Comparison of ENCODE assay signal across 13 cellular contexts in the genomic region with DNA sequence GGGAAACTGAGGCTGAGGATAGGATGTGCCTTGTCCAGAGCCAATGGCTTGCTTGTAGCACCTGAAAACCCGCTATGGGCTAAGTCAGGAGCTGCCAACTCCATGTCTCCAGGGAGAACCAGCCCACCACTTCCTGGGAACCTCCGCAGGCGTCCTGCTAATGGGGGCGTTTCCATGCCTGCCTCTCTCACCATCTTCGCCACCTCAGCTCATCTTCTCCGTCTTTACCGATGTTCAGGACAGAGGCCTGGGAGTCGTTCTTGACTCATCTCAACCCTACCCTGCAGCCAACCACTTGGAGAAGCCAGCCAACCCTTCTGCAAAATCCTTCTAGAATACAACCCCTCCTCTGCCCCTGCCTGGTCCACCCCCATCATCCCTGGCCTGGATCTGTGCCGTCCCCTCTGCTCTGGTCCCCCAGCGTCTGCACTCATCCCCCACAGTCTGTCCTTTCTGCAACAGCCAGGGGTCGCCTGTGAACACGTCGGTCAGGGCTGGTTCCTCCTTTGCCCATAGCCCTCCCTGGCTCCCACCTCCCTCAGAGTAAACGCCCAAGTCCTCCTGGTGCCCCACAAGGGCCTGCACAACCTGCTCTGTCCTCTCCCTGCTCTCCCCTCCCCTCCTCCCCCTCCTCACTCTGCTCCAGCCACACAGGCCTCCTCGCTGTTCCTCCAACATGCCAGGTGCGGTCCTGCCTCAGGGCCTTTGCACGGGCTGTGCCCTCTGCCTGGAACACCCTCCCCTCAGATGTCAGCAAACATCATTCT. TPM values are rescaled to one million over a fixed set of nuclear protein-coding genes. Genes with fewer than 3 reads are reported as not detected.
DNase-seq lines count a peak whose midpoint lies in the region; FAIRE-seq and TF ChIP-seq lines count a peak whose summit lies in the region.
"Had no signal": no experiment of that assay in that cellular context is flagged by ENCODE, and none has a peak within 500 bp of the region (broad histone marks: within the 10 kb centered on the region; RNA-seq: fewer than 3 reads in every experiment).

No MANE protein-coding gene starts in this region.

- no peaks in the 10 kb centered on the region for H3K4me1 ChIP-seq in mesendoderm (ENCODE audit: control insufficient read depth, low read depth, low read length)
- no peaks in the 10 kb centered on the region for H3K4me1 ChIP-seq in uterus

- intact Hi-C loops in uterus (cut with DNase I; ENCODE audit: low total_unique reads), result no loop called here

- DNase-seq in NCI-H748 (lab: John Stamatoyannopoulos, UW; ENCODE audit: unreplicated experiment), result peak; percentile 24
- no peak for DNase-seq in NCI-H748 treated with DMSO at 0.1 percent for 48 hours (lab: John Stamatoyannopoulos, UW)
- DNase-seq in mesendoderm, result peak; percentile 40
- DNase-seq in uterus, result no peak
- no peak for DNase-seq in HCEC 1CT
- no peak for DNase-seq in NCI-H774 (lab: John Stamatoyannopoulos, UW)
- DNase-seq in H54 (ENCODE audit: insufficient read length, low spot score), result no peak
- DNase-seq: activated CD4-positive, alpha-beta memory T cell treated with anti-CD3 and anti-CD28 coated beads, Interleukin-2, amount 10 ng/mL, durations not matched to agents 7 days and 5 days; activated naive CD4-positive, alpha-beta T cell treated with anti-CD3 and anti-CD28 coated beads, Interleukin-2, amount 50 U/mL, for 16 hours; PC-9; stimulated activated naive CD8-positive, alpha-beta T cell treated with anti-CD3 and anti-CD28 coated beads, Interleukin-15, amount 100 ng/mL, for 72 hours; T-helper 2 cell had no signal

- H4K8ac ChIP-seq in mesendoderm (ENCODE audit: low read depth, low read length), result no peak overlapping the region

- no peak overlapping the region for H3K23ac ChIP-seq in mesendoderm (ENCODE audit: low read length)

- no peak overlapping the region for H3K4ac ChIP-seq in mesendoderm (ENCODE audit: low read depth, low read length)

- FAIRE-seq in H54 (lab: Jason Lieb, UNC), result no peak

- H3K36me3 ChIP-seq in mesendoderm (ENCODE audit: control insufficient read depth, insufficient read depth, low read length), result no peaks in the 10 kb centered on the region
- no peaks in the 10 kb centered on the region for H3K36me3 ChIP-seq in uterus

- no peak overlapping the region for H3K18ac ChIP-seq in mesendoderm (ENCODE audit: low read length)

- no peaks in the 10 kb centered on the region for H3K79me2 ChIP-seq in mesendoderm (ENCODE audit: control insufficient read depth, insufficient read depth, low read length)

- TF ChIP-seq CTCF in uterus (IDR thresholded peaks at IDR 0.05), result no peak

- no peak overlapping the region for H2BK120ac ChIP-seq in mesendoderm (ENCODE audit: low read depth, low read length)

- no peak overlapping the region for H3K4me2 ChIP-seq in mesendoderm (ENCODE audit: low read length)
- H3K4me2 ChIP-seq: PC-9 had no signal

- H3K9me3 ChIP-seq in uterus, result no peaks in the 10 kb centered on the region

- H3K27me3 ChIP-seq in mesendoderm (ENCODE audit: insufficient read depth, low read length, poor library complexity) (no peaks in the 10 kb centered on the region), uterus (no peaks in the 10 kb centered on the region)

- peak overlapping the region; percentile 93 for H3K27ac ChIP-seq in cingulate gyrus (ENCODE audit: low read depth, low read length)
- H3K27ac ChIP-seq in mesendoderm (ENCODE audit: low read depth, low read length), result no peak overlapping the region
- peak overlapping the region; percentile 78 to 90 for H3K27ac ChIP-seq in uterus
- H3K27ac ChIP-seq: PC-9 had no signal

- no peak overlapping the region for H2BK15ac ChIP-seq in mesendoderm (replicated peaks; ENCODE audit: low read depth)

- no peak overlapping the region for H2BK5ac ChIP-seq in mesendoderm (ENCODE audit: low read length)

- no CpG with 5 or more reads among the region's 17 CpGs for WGBS in mesendoderm (ENCODE audit: extremely low coverage, insufficient coverage, low lambda C conversion rate)

- H3K9ac ChIP-seq in mesendoderm (ENCODE audit: low read length), result no peak overlapping the region

- TF ChIP-seq POLR2A in uterus (IDR thresholded peaks at IDR 0.05) (no peak), H54 (IDR thresholded peaks at IDR 0.05; ENCODE audit: low read depth, low read length) (no peak)

- H3K56ac ChIP-seq in mesendoderm (ENCODE audit: low read length), result no peak overlapping the region

- H3K79me1 ChIP-seq in mesendoderm (ENCODE audit: low read length), result peaks cover 10% of the 10 kb centered on the region

- no peak overlapping the region for H2AK5ac ChIP-seq in mesendoderm (ENCODE audit: low read length)

- H3K4me3 ChIP-seq in mesendoderm (ENCODE audit: low read length) (no peak overlapping the region), uterus (no peak overlapping the region)
- H3K4me3 ChIP-seq: PC-9 had no signal

- no peak overlapping the region for H4K5ac ChIP-seq in mesendoderm (ENCODE audit: low read length)

RNA-seq across cellular contexts. Expression of a gene that starts 31.0 kb away (rescaled TPM):
- 35.5 TPM for polyA plus RNA-seq in mesendoderm (2013, experiment 1 of 2)
- 34.8 TPM for polyA plus RNA-seq in mesendoderm (2013, experiment 2 of 2)
- total RNA-seq in uterus, result 100 to 1,000 TPM in 2 of 4 donors, 10 to 100 TPM in 2; 52.8 to 304 (median 125) TPM
- total RNA-seq: activated CD4-positive, alpha-beta memory T cell treated with anti-CD3 and anti-CD28 coated beads, Interleukin-2, amount 10 ng/mL, durations not matched to agents 7 days and 5 days had no signal

Comparison
In these comparisons a context has a peak if more than half of its experiments do, and no peak if none do; other contexts are left out.
1. DNase-seq: peak in NCI-H748 (single experiment) and mesendoderm (single experiment); none in NCI-H748 treated with DMSO at 0.1 percent for 48 hours (single experiment), uterus (0 of 2), HCEC 1CT (single experiment), NCI-H774 (single experiment) and H54 (single experiment).